24 cellular contexts compared by ENCODE assay signal in genomic region chr10:121694966-121695340, GRCh38.
DNase-seq lines count a peak whose midpoint lies in the region; ATAC-seq and TF ChIP-seq lines count a peak whose summit lies in the region.
"Had no signal": no experiment of that assay in that cellular context is flagged by ENCODE, and none has a peak within 500 bp of the region (broad histone marks: within the 10 kb centered on the region; RNA-seq: fewer than 3 reads in every experiment).

No MANE protein-coding gene starts in this region.

- H3K27me3 ChIP-seq in neural cell (ENCODE audit: insufficient read depth, low read depth, low read length): no peaks in the 10 kb centered on the region
- H3K27me3 ChIP-seq in uterus: no peaks in the 10 kb centered on the region

- no peak for ATAC-seq in HG02571 (IDR thresholded peaks at IDR 0.05; ENCODE audit: unreplicated experiment)
- no peak for ATAC-seq in activated CD8-positive, alpha-beta memory T cell treated with anti-CD3 and anti-CD28 coated beads, Interleukin-2, amount 10 ng/mL, durations not matched to agents 7 days and 5 days
- ATAC-seq: natural killer cell treated with Interleukin-12 subunit alpha and Interleukin-12 subunit beta and Interleukin-15 and Interleukin-18, amount 100 ng/mL, for 72 hours; stimulated activated naive CD8-positive, alpha-beta T cell treated with anti-CD3 and anti-CD28 coated beads, Interleukin-15, amount 100 ng/mL, for 72 hours; T-helper 17 cell had no signal

- no peak for TF ChIP-seq CTCF in epithelial cell of esophagus (IDR thresholded peaks at IDR 0.05; ENCODE audit: insufficient read depth, low read depth, low read length, missing control alignments)
- no peak for TF ChIP-seq CTCF in neural cell (IDR thresholded peaks at IDR 0.05; ENCODE audit: poor library complexity, severe bottlenecking)
- TF ChIP-seq CTCF in uterus (IDR thresholded peaks at IDR 0.05): no peak

- no peaks in the 10 kb centered on the region for H3F3A ChIP-seq in neural cell (ENCODE audit: insufficient read depth, low read length, poor library complexity, severe bottlenecking)

- H3K9me3 ChIP-seq in neural cell (ENCODE audit: low read length): no peaks in the 10 kb centered on the region
- H3K9me3 ChIP-seq in uterus: no peaks in the 10 kb centered on the region

- H4K20me1 ChIP-seq in neural cell (ENCODE audit: insufficient read depth): no peaks in the 10 kb centered on the region

- H3K27ac ChIP-seq in neural cell (ENCODE audit: low read length): peak overlapping the region; percentile 96
- no peak overlapping the region for H3K27ac ChIP-seq in uterus
- H3K27ac ChIP-seq: C4-2B, GM23248, HL-60, SK-N-MC had no signal

- H3K4me3 ChIP-seq in epithelial cell of esophagus (ENCODE audit: low read length): no peak overlapping the region
- peak overlapping the region; percentile 32 for H3K4me3 ChIP-seq in neural cell (ENCODE audit: low read length)
- H3K4me3 ChIP-seq in uterus: no peak overlapping the region
- H3K4me3 ChIP-seq: GM23248, SK-N-MC, skin epidermis had no signal

- peak; percentile 33 for TF ChIP-seq RAD21 in neural cell (conservative IDR thresholded peaks at IDR 0.05)

- H3K36me3 ChIP-seq in neural cell (ENCODE audit: insufficient read depth, low read length) (no peaks in the 10 kb centered on the region), uterus (no peaks in the 10 kb centered on the region)

- no peak overlapping the region for H3K4me3 Mint-ChIP-seq in activated CD8-positive, alpha-beta memory T cell treated with anti-CD3 and anti-CD28 coated beads, Interleukin-2, amount 10 ng/mL, durations not matched to agents 7 days and 5 days
- H3K4me3 Mint-ChIP-seq: activated CD4-positive, alpha-beta memory T cell treated with anti-CD3 and anti-CD28 coated beads for 36 hours; activated naive CD8-positive, alpha-beta T cell treated with anti-CD3 and anti-CD28 coated beads for 36 hours; central memory CD8-positive, alpha-beta T cell; natural killer cell treated with Interleukin-12 subunit alpha and Interleukin-12 subunit beta and Interleukin-15 and Interleukin-18, amount 100 ng/mL, for 72 hours; stimulated activated naive CD8-positive, alpha-beta T cell treated with anti-CD3 and anti-CD28 coated beads, Interleukin-15, amount 100 ng/mL, for 72 hours; T-helper 17 cell had no signal

- H3K9ac ChIP-seq in neural cell (ENCODE audit: low read length): peak overlapping the region; percentile 58
- H3K9ac ChIP-seq: GM23248 had no signal

- no peaks in the 10 kb centered on the region for H3K27me3 Mint-ChIP-seq in activated CD8-positive, alpha-beta memory T cell treated with anti-CD3 and anti-CD28 coated beads, Interleukin-2, amount 10 ng/mL, durations not matched to agents 7 days and 5 days
- H3K27me3 Mint-ChIP-seq: activated CD4-positive, alpha-beta memory T cell treated with anti-CD3 and anti-CD28 coated beads for 36 hours; activated naive CD8-positive, alpha-beta T cell treated with anti-CD3 and anti-CD28 coated beads for 36 hours; central memory CD8-positive, alpha-beta T cell; stimulated activated naive CD8-positive, alpha-beta T cell treated with anti-CD3 and anti-CD28 coated beads, Interleukin-15, amount 100 ng/mL, for 72 hours had no signal

- TF ChIP-seq EP300 in neural cell (conservative IDR thresholded peaks at IDR 0.05; ENCODE audit: poor library complexity, severe bottlenecking): peak; percentile 96

- H3K27ac Mint-ChIP-seq in activated CD8-positive, alpha-beta memory T cell treated with anti-CD3 and anti-CD28 coated beads, Interleukin-2, amount 10 ng/mL, durations not matched to agents 7 days and 5 days: no peak overlapping the region
- H3K27ac Mint-ChIP-seq: activated CD4-positive, alpha-beta memory T cell treated with anti-CD3 and anti-CD28 coated beads for 36 hours; activated naive CD8-positive, alpha-beta T cell treated with anti-CD3 and anti-CD28 coated beads for 36 hours; natural killer cell treated with Interleukin-12 subunit alpha and Interleukin-12 subunit beta and Interleukin-15 and Interleukin-18, amount 100 ng/mL, for 72 hours; stimulated activated naive CD8-positive, alpha-beta T cell treated with anti-CD3 and anti-CD28 coated beads, Interleukin-15, amount 100 ng/mL, for 72 hours; T-helper 17 cell had no signal

- peak overlapping the region; percentile 73 for H2AFZ ChIP-seq in neural cell (ENCODE audit: low read depth, low read length)
- H2AFZ ChIP-seq: GM23248 had no signal

- intact Hi-C loops in uterus (cut with DNase I; ENCODE audit: low total_unique reads): no loop called here

- no peaks in the 10 kb centered on the region for H3K9me3 Mint-ChIP-seq in activated CD8-positive, alpha-beta memory T cell treated with anti-CD3 and anti-CD28 coated beads, Interleukin-2, amount 10 ng/mL, durations not matched to agents 7 days and 5 days (ENCODE audit: low read depth)
- H3K9me3 Mint-ChIP-seq: central memory CD8-positive, alpha-beta T cell; stimulated activated naive CD8-positive, alpha-beta T cell treated with anti-CD3 and anti-CD28 coated beads, Interleukin-15, amount 100 ng/mL, for 72 hours had no signal

- no peaks in the 10 kb centered on the region for H3K4me1 Mint-ChIP-seq in activated CD8-positive, alpha-beta memory T cell treated with anti-CD3 and anti-CD28 coated beads, Interleukin-2, amount 10 ng/mL, durations not matched to agents 7 days and 5 days
- H3K4me1 Mint-ChIP-seq: activated naive CD8-positive, alpha-beta T cell treated with anti-CD3 and anti-CD28 coated beads for 36 hours; central memory CD8-positive, alpha-beta T cell; stimulated activated naive CD8-positive, alpha-beta T cell treated with anti-CD3 and anti-CD28 coated beads, Interleukin-15, amount 100 ng/mL, for 72 hours; T-helper 17 cell had no signal

- H3K79me2 ChIP-seq in neural cell (replicated peaks; ENCODE audit: insufficient read depth, low read length): no peaks in the 10 kb centered on the region

- peak overlapping the region; percentile 63 for H3K4me2 ChIP-seq in neural cell (ENCODE audit: low read length)

- no peaks in the 10 kb centered on the region for H3K36me3 Mint-ChIP-seq in activated CD8-positive, alpha-beta memory T cell treated with anti-CD3 and anti-CD28 coated beads, Interleukin-2, amount 10 ng/mL, durations not matched to agents 7 days and 5 days
- H3K36me3 Mint-ChIP-seq: activated naive CD8-positive, alpha-beta T cell treated with anti-CD3 and anti-CD28 coated beads for 36 hours; natural killer cell treated with Interleukin-12 subunit alpha and Interleukin-12 subunit beta and Interleukin-15 and Interleukin-18, amount 100 ng/mL, for 72 hours had no signal

- H3K4me1 ChIP-seq in uterus: no peaks in the 10 kb centered on the region

- H3K9me2 ChIP-seq in neural cell (ENCODE audit: insufficient read depth, low read length): no peaks in the 10 kb centered on the region

- CTCF ChIA-PET in activated CD8-positive, alpha-beta memory T cell treated with anti-CD3 and anti-CD28 coated beads, Interleukin-2, amount 10 ng/mL, durations not matched to agents 7 days and 5 days (lab: Charles Lee): no interaction called here

- DNase-seq in ELF-1 (ENCODE audit: low read depth, low spot score): peak; percentile 63
- peak; percentile 72 for DNase-seq in NCI-H2227 treated with DMSO at 0.1 percent for 48 hours (lab: John Stamatoyannopoulos, UW)
- DNase-seq in epithelial cell of esophagus (ENCODE audit: low read depth): peak; percentile 85
- no peak for DNase-seq in activated CD8-positive, alpha-beta memory T cell treated with anti-CD3 and anti-CD28 coated beads, Interleukin-2, amount 10 ng/mL, durations not matched to agents 7 days and 5 days
- DNase-seq in uterus: no peak
- DNase-seq: activated CD4-positive, alpha-beta memory T cell treated with anti-CD3 and anti-CD28 coated beads for 36 hours; activated CD4-positive, CD25-positive, alpha-beta regulatory T cell treated with anti-CD3 and anti-CD28 coated beads, Interleukin-2, amount 50 U/mL, for 72 hours; activated naive CD8-positive, alpha-beta T cell treated with anti-CD3 and anti-CD28 coated beads for 36 hours; Calu3; GM23248; MV-4-11; NCI-H1436 treated with DMSO at 0.1 percent for 48 hours; NCI-H69; RPMI8226; stimulated activated naive CD8-positive, alpha-beta T cell treated with anti-CD3 and anti-CD28 coated beads, Interleukin-15, amount 100 ng/mL, for 72 hours; T-helper 17 cell had no signal

- no peak for TF ChIP-seq POLR2A in uterus (IDR thresholded peaks at IDR 0.05)

TF ChIP-seq in neural cell, 6 proteins besides CTCF, POLR2A, EP300 and RAD21:
- TF ChIP-seq, protein P1, sequence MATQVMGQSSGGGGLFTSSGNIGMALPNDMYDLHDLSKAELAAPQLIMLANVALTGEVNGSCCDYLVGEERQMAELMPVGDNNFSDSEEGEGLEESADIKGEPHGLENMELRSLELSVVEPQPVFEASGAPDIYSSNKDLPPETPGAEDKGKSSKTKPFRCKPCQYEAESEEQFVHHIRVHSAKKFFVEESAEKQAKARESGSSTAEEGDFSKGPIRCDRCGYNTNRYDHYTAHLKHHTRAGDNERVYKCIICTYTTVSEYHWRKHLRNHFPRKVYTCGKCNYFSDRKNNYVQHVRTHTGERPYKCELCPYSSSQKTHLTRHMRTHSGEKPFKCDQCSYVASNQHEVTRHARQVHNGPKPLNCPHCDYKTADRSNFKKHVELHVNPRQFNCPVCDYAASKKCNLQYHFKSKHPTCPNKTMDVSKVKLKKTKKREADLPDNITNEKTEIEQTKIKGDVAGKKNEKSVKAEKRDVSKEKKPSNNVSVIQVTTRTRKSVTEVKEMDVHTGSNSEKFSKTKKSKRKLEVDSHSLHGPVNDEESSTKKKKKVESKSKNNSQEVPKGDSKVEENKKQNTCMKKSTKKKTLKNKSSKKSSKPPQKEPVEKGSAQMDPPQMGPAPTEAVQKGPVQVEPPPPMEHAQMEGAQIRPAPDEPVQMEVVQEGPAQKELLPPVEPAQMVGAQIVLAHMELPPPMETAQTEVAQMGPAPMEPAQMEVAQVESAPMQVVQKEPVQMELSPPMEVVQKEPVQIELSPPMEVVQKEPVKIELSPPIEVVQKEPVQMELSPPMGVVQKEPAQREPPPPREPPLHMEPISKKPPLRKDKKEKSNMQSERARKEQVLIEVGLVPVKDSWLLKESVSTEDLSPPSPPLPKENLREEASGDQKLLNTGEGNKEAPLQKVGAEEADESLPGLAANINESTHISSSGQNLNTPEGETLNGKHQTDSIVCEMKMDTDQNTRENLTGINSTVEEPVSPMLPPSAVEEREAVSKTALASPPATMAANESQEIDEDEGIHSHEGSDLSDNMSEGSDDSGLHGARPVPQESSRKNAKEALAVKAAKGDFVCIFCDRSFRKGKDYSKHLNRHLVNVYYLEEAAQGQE (IDR thresholded peaks at IDR 0.05; ENCODE audit: borderline replicate concordance): peak; percentile 95
- peak; percentile 82 for TF ChIP-seq POLR2AphosphoS5 (IDR thresholded peaks at IDR 0.05)
- TF ChIP-seq EZH2 (IDR thresholded peaks at IDR 0.05; ENCODE audit: borderline replicate concordance, insufficient read depth, low read length, poor library complexity, severe bottlenecking): no peak
- TF ChIP-seq MXI1 (conservative IDR thresholded peaks at IDR 0.05; ENCODE audit: poor library complexity, severe bottlenecking): no peak
- TF ChIP-seq TAF1 (IDR thresholded peaks at IDR 0.05; ENCODE audit: low read depth): no peak
- TF ChIP-seq SMC3 (conservative IDR thresholded peaks at IDR 0.05; ENCODE audit: poor library complexity): no peak

Comparison
In these comparisons a context has a peak if more than half of its experiments do, and no peak if none do; other contexts are left out.
1. DNase-seq: peak in ELF-1 (single experiment), NCI-H2227 treated with DMSO at 0.1 percent for 48 hours (single experiment) and epithelial cell of esophagus (single experiment); none in activated CD8-positive, alpha-beta memory T cell treated with anti-CD3 and anti-CD28 coated beads, Interleukin-2, amount 10 ng/mL, durations not matched to agents 7 days and 5 days (single experiment) and uterus (0 of 2).